In the genomic region with DNA sequence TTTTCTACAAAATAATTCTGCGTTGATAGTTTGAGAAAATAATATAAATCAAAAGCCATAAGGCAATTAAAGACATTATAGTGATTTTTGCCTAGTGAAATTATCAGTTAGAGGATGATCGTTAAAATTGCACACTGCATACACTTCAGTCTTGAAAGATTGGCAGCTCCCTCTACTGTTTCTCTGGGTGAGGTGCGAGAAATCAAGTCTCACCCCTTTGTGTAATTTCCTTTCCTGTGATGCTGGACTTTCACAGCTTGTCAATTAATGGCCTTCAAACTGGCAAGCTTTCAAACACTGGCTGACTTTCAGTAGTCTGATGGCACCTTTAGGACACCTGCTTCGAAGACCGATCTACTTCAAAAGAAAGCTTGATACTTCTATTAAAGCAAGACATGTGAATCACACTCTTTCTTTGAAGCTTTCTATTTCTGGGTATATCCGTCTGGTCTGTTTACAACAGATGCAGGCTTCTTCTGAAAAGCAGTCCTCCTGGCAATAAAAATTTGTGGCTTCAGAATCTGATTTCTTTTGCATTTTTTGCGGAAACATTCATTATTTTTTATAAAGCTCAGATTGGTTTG, we compare ENCODE assay signal across 8 cellular contexts.
DNase-seq lines count a peak whose midpoint lies in the region; ATAC-seq lines count a peak whose summit lies in the region.

No MANE protein-coding gene starts in this region.

- peak; percentile 53 for ATAC-seq in HG02870 (IDR thresholded peaks at IDR 0.05; ENCODE audit: unreplicated experiment)
- no peak for ATAC-seq in HG02970 (IDR thresholded peaks at IDR 0.05; ENCODE audit: low FRiP score, unreplicated experiment)

- no peaks in the 10 kb centered on the region for H3K27me3 Mint-ChIP-seq in activated T-cell treated with anti-CD3 and anti-CD28 coated beads, Interleukin-2, amount 50 U/mL, for 24 hours

- no peaks in the 10 kb centered on the region for H3K4me1 Mint-ChIP-seq in activated T-cell treated with anti-CD3 and anti-CD28 coated beads, Interleukin-2, amount 50 U/mL, for 24 hours (ENCODE audit: low read depth)

- H3K4me3 Mint-ChIP-seq in activated T-cell treated with anti-CD3 and anti-CD28 coated beads, Interleukin-2, amount 50 U/mL, for 24 hours, result no peak overlapping the region

- H3K9me3 Mint-ChIP-seq in activated T-cell treated with anti-CD3 and anti-CD28 coated beads, Interleukin-2, amount 50 U/mL, for 24 hours, result peaks cover 7% of the 10 kb centered on the region

- peak; percentile 0 for DNase-seq in COLO829 (ENCODE audit: low spot score)
- peak; percentile 98 for DNase-seq in OCI-M1 (lab: John Stamatoyannopoulos, UW)
- peak; percentile 3 for DNase-seq in iPS DF 4.7 (ENCODE audit: extremely low read depth, low spot score)
- no peak for DNase-seq in activated naive CD4-positive, alpha-beta T cell (lab: John Stamatoyannopoulos, UW)
- DNase-seq in activated effector memory CD4-positive, alpha-beta T cell treated with anti-CD3 and anti-CD28 coated beads, Interleukin-2, amount 50 U/mL, for 16 hours, result no peak
- DNase-seq in activated T-cell treated with anti-CD3 and anti-CD28 coated beads, Interleukin-2, amount 50 U/mL, for 24 hours, result no peak

- no peak overlapping the region for H3K27ac Mint-ChIP-seq in activated T-cell treated with anti-CD3 and anti-CD28 coated beads, Interleukin-2, amount 50 U/mL, for 24 hours

- no peaks in the 10 kb centered on the region for H3K36me3 Mint-ChIP-seq in activated T-cell treated with anti-CD3 and anti-CD28 coated beads, Interleukin-2, amount 50 U/mL, for 24 hours (ENCODE audit: low read depth)

Comparison
In these comparisons a context has a peak if more than half of its experiments do, and no peak if none do; other contexts are left out.
1. DNase-seq: peak in COLO829 (single experiment), OCI-M1 (single experiment) and iPS DF 4.7 (single experiment); none in activated naive CD4-positive, alpha-beta T cell (0 of 4), activated effector memory CD4-positive, alpha-beta T cell treated with anti-CD3 and anti-CD28 coated beads, Interleukin-2, amount 50 U/mL, for 16 hours (single experiment) and activated T-cell treated with anti-CD3 and anti-CD28 coated beads, Interleukin-2, amount 50 U/mL, for 24 hours (single experiment).